8 cellular contexts compared by ENCODE assay signal in the genomic region with DNA sequence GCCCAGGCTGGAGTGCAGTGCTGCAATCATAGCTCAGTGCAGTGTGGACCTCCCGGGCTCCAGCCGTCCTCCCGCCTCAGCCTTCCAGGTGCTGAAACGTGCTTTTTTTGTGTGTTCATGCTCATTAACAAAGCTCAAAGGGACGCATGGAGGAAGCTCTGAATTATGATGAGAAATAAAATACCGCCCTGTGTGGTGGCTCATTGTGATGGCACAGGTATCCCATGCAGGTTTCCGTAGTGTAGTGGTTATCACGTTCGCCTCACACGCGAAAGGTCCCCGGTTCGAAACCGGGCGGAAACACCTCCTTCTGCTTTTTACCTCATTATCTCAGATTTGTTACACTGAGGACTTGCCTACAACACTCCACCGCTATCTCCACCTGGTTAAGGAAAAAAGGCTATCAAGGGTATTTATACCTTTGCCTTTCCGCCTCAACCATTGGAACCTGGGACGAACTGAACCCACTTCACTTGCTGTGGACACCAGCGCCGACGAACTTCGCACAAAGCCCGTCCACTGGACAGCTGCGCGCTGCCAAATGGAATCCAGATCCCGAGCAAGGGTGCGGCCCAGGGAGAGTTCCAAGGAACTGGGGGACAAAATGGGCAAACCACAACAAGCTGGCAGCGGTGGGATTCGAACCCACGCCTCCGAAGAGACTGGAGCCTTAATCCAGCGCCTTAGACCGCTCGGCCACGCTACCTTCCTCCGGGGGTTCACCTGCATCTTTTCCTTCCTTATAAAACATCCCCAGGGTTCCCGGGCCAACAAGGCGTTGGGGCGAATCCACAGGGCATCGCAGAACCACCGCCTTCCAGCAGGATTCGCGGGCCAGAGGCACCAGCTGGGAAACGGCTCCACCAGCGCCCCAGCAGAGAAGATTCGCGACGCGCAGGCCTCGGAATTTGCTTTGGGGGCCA. TPM values are rescaled to one million over a fixed set of nuclear protein-coding genes. Genes with fewer than 3 reads are reported as not detected.
DNase-seq lines count a peak whose midpoint lies in the region; ATAC-seq, FAIRE-seq and TF ChIP-seq lines count a peak whose summit lies in the region.

No MANE protein-coding gene starts in this region.

- H4K20me1 ChIP-seq in OCI-LY3 (ENCODE audit: insufficient read depth, low read length), result no peaks in the 10 kb centered on the region
- no peaks in the 10 kb centered on the region for H4K20me1 ChIP-seq in GM12878 (ENCODE audit: control insufficient read depth, insufficient read depth)

- intact Hi-C loops in GM12878 (cut with micrococcal nuclease; ENCODE audit: unreplicated experiment) (loop anchor here (1.0 to 5.0 kb wide), 2 partner anchors 14 to 366 kb away; no protein-coding TSS in a partner anchor), natural killer cell (cut with micrococcal nuclease) (loop anchor here (1.0 kb wide), 1 partner anchor 34 kb away; no protein-coding TSS in a partner anchor), testis (cut with DNase I; ENCODE audit: low total_unique reads) (no loop called here)

- H3K27ac ChIP-seq in OCI-LY3 (ENCODE audit: low read length), result peak overlapping the region; percentile 76
- peak overlapping the region; percentile 53 for H3K27ac ChIP-seq in GM12878 (ENCODE audit: control insufficient read depth, insufficient read depth)
- no peak overlapping the region for H3K27ac ChIP-seq in testis

- peaks cover 49 to 52% of the 10 kb centered on the region in 2 donors for H3K27me3 Mint-ChIP-seq in natural killer cell (ENCODE audit: low read depth in 2 of 2)

- H3K4me1 Mint-ChIP-seq in natural killer cell, result peaks cover 26 to 35% of the 10 kb centered on the region in 2 donors

- H2AFZ ChIP-seq in OCI-LY3 (ENCODE audit: low read depth, low read length), result peak overlapping the region; percentile 93
- peak overlapping the region; percentile 82 for H2AFZ ChIP-seq in GM12878 (ENCODE audit: control insufficient read depth, low read depth, low read length)

- FAIRE-seq in GM12878 (lab: Jason Lieb, UNC), result no peak

- H3K4me3 Mint-ChIP-seq in natural killer cell, result peak overlapping the region; percentile 59

- no peak for TF ChIP-seq EP300 in GM12878 (IDR thresholded peaks at IDR 0.05; ENCODE audit: borderline replicate concordance in 1 of 2, control insufficient read depth in 1 of 2, low read depth in 2 of 2, low read length in 2 of 2)

- ATAC-seq in GM12878 (peak; percentile 77), natural killer cell (peak; percentile 70 to 80 (median 75))

- H3K79me2 ChIP-seq in OCI-LY3 (ENCODE audit: low read length) (no peaks in the 10 kb centered on the region), GM12878 (ENCODE audit: control insufficient read depth, insufficient read depth, low read length) (no peaks in the 10 kb centered on the region)

- TF ChIP-seq RAD21 in GM12878 (IDR thresholded peaks at IDR 0.05; ENCODE audit: insufficient read depth, low read depth, low read length), result no peak

- CTCF ChIA-PET in GM12878 (lab: Yijun Ruan, JAX), result interaction anchor here (0.9 to 2.2 kb wide), 15 partner anchors 9 to 389 kb away, joined by 3 to 21 read pairs (median 5); a partner anchor contains a TSS

- no peaks in the 10 kb centered on the region for H3K9me3 ChIP-seq in OCI-LY3 (ENCODE audit: insufficient read depth, low read length)
- H3K9me3 ChIP-seq in GM12878 (replicated peaks; ENCODE audit: control insufficient read depth, insufficient read depth, low read length), result no peaks in the 10 kb centered on the region
- no peaks in the 10 kb centered on the region for H3K9me3 ChIP-seq in testis

- no peak; the same call in 1 of the 2 replicates for TF ChIP-seq CTCF in OCI-LY3 (IDR thresholded peaks at IDR 0.05; ENCODE audit: low read depth, low read length)
- TF ChIP-seq CTCF in GM12878 (IDR thresholded peaks at IDR 0.05 in 2 of 3, conservative IDR thresholded peaks at IDR 0.05 in 1 of 3; ENCODE audit: control insufficient read depth in 2 of 3, extremely low read depth in 1 of 3, insufficient read depth in 1 of 3, low read depth in 3 of 3, low read length in 3 of 3), result no peak
- TF ChIP-seq CTCF in natural killer cell (IDR thresholded peaks at IDR 0.05), result no peak
- no peak for TF ChIP-seq CTCF in testis (IDR thresholded peaks at IDR 0.05)

- H3K27me3 ChIP-seq in OCI-LY3 (ENCODE audit: low read depth, low read length) (no peaks in the 10 kb centered on the region), GM12878 (replicated peaks in 1 of 2; ENCODE audit: control insufficient read depth in 2 of 2, insufficient read depth in 2 of 2, low read length in 1 of 2) (no peaks in the 10 kb centered on the region), testis (no peaks in the 10 kb centered on the region)

- SMC1A ChIA-PET in GM12878 (lab: Charles Lee; ENCODE audit: uncharacterized antibody, unreplicated experiment), result interaction anchor here (0.7 to 2.9 kb wide), 14 partner anchors 11 to 437 kb away, joined by 3 to 10 read pairs (median 4); no protein-coding TSS in a partner anchor

- DNase-seq in D341Med (ENCODE audit: low spot score) (peak; percentile 52), H4 (ENCODE audit: low spot score) (peak; percentile 79), GM12878 (ENCODE audit: low read depth, low spot score) (peak; percentile 84), natural killer cell (no peak), testis (no peak), NCI-H1436 treated with DMSO at 0.1 percent for 48 hours (lab: John Stamatoyannopoulos, UW) (no peak), T-helper 9 cell (no peak)

- no TSS peak for BruUV-seq in GM12878 (replicated peaks; lab: Mats Ljungman, UMichigan)

- H3K9ac ChIP-seq in OCI-LY3 (ENCODE audit: low read length) (peak overlapping the region; percentile 62), GM12878 (ENCODE audit: control insufficient read depth, insufficient read depth, low read length) (peak overlapping the region; percentile 59)

- in situ Hi-C loops in GM12878 (cut with MboI), result no loop called here

- H3K4me3 ChIP-seq in OCI-LY3 (ENCODE audit: low read length) (peak overlapping the region; percentile 92), GM12878 (peak overlapping the region; percentile 66), testis (no peak overlapping the region)

- peaks cover 11% of the 10 kb centered on the region; the same call in 1 of the 2 replicates for H3K4me1 ChIP-seq in OCI-LY3 (ENCODE audit: low read length)
- H3K4me1 ChIP-seq in GM12878 (ENCODE audit: control insufficient read depth, insufficient read depth, low read length), result peaks cover 20% of the 10 kb centered on the region
- H3K4me1 ChIP-seq in testis, result no peaks in the 10 kb centered on the region

- H3K36me3 ChIP-seq in OCI-LY3 (replicated peaks; ENCODE audit: low read depth, low read length), result no peaks in the 10 kb centered on the region
- H3K36me3 ChIP-seq in GM12878 (ENCODE audit: control insufficient read depth in 2 of 2, insufficient read depth in 2 of 2, low read length in 1 of 2), result no peaks in the 10 kb centered on the region
- H3K36me3 ChIP-seq in testis (ENCODE audit: low read depth, missing control alignments), result no peaks in the 10 kb centered on the region

- POLR2A ChIA-PET in GM12878 (lab: Charles Lee), result interaction anchor here (0.9 to 1.8 kb wide), 7 partner anchors 10 to 344 kb away, joined by 3 to 7 read pairs (median 4); no protein-coding TSS in a partner anchor

- TF ChIP-seq POLR2A in GM12878 (IDR thresholded peaks at IDR 0.05; ENCODE audit: low read depth, low read length) (no peak), testis (IDR thresholded peaks at IDR 0.05) (no peak)

- H3K27ac Mint-ChIP-seq in natural killer cell, result peak overlapping the region; percentile 14 to 39

- H3K9me3 Mint-ChIP-seq in natural killer cell, result no peaks in the 10 kb centered on the region

- RAD21 ChIA-PET in GM12878 (lab: Charles Lee; ENCODE audit: unreplicated experiment), result interaction anchor here (1.0 to 2.5 kb wide), 8 partner anchors 11 to 365 kb away, joined by 4 to 10 read pairs (median 6); no protein-coding TSS in a partner anchor

- peaks cover 7% of the 10 kb centered on the region for H3K36me3 Mint-ChIP-seq in natural killer cell

- H3K4me2 ChIP-seq in OCI-LY3 (ENCODE audit: low read length), result peak overlapping the region; percentile 97
- H3K4me2 ChIP-seq in GM12878 (ENCODE audit: control insufficient read depth, insufficient read depth), result peak overlapping the region; percentile 94

- WGBS in GM12878 (ENCODE audit: insufficient coverage, insufficient replicate concordance, low lambda C conversion rate, missing lambda C conversion rate), result 26% methylated on average over 50 of the region's 50 CpGs
- WGBS in testis, 2 donors, result 6% methylated on average over 44 to 50 of the region's 50 CpGs

RNA-seq across cellular contexts. Expression of a gene that starts 26.3 kb away (rescaled TPM):
- not detected in 2 replicates for total RNA-seq in H4 (2014; rRNA removed; shearing (Covaris generic))
- 0.20 and 0.56 TPM in 2 replicates for total RNA-seq in GM12878 (2013; cell fraction: nucleolus; rRNA removed)
- not detected in 2 replicates for total RNA-seq in GM12878 (2014; rRNA removed)
- total RNA-seq in GM12878 (2014; rRNA removed; fragmentation: Illumina TruSeq; extraction: Trizol), result not detected in 2 replicates
- not detected in 2 replicates for total RNA-seq in GM12878 (2021)
- polyA plus RNA-seq in GM12878 (2011; ENCODE audit: low read depth), result not detected
- polyA plus RNA-seq in GM12878 (2011; rRNA removed), result 0.14 and 0.26 TPM in 2 replicates
- polyA plus RNA-seq in GM12878 (2011; cell fraction: cytosol; rRNA removed), result 0.09 and 0.13 TPM in 2 replicates
- 0.22 and 0.25 TPM in 2 replicates for polyA plus RNA-seq in GM12878 (2011; cell fraction: nucleus; rRNA removed)
- not detected in 2 replicates for polyA plus RNA-seq in GM12878 (2012)
- polyA plus RNA-seq in GM12878 (2014; fragmentation: Illumina TruSeq; extraction: Trizol), result 0.11 TPM in 1 of 2 replicates, not detected in the other
- not detected for polyA plus RNA-seq in GM12878 (2014; fragmentation: Nextera tagmentation; extraction: Ambion mirVana)
- not detected in 2 replicates for polyA plus RNA-seq in GM12878 (2014; rRNA removed)
- polyA plus RNA-seq in GM12878 (2016; fragmentation: Nextera tagmentation; extraction: Ambion mirVana), result not detected
- polyA minus RNA-seq in GM12878 (2011; rRNA and poly(A)+ RNA removed), result 0.05 and 0.88 TPM in 2 replicates
- polyA minus RNA-seq in GM12878 (2011; cell fraction: cytosol; rRNA and poly(A)+ RNA removed), result not detected in 2 replicates
- polyA minus RNA-seq in GM12878 (2011; cell fraction: nucleus; rRNA and poly(A)+ RNA removed), result 0.24 and 0.29 TPM in 2 replicates
- total RNA-seq in natural killer cell, result not detected
- total RNA-seq in testis, result not detected
- polyA plus RNA-seq in testis (ENCODE audit: insufficient read depth, low read depth, low replicate concordance), result not detected

RNA-seq across cellular contexts. Expression of a gene that starts 31.3 kb away (rescaled TPM):
- total RNA-seq in H4 (2014; rRNA removed; shearing (Covaris generic)), result 0.10 and 0.27 TPM in 2 replicates
- 0.59 and 0.84 TPM in 2 replicates for total RNA-seq in GM12878 (2013; cell fraction: nucleolus; rRNA removed)
- total RNA-seq in GM12878 (2014; rRNA removed) (0.54 and 1.1 TPM in 2 replicates), GM12878 (2014; rRNA removed; fragmentation: Illumina TruSeq; extraction: Trizol) (0.22 and 0.46 TPM in 2 replicates), GM12878 (2021) (0.38 and 0.96 TPM in 2 replicates), natural killer cell (1 to 10 TPM in 1 of 3 donors, under 1 TPM in 1, not detected in 1; 0.73 to 1.2 TPM), testis (under 1 TPM; 0.43 to 0.87 TPM)
- polyA plus RNA-seq in GM12878 (2011; ENCODE audit: low read depth), result 1.1 TPM
- polyA plus RNA-seq in GM12878 (2011; rRNA removed) (1.6 TPM in 2 replicates), GM12878 (2014; fragmentation: Illumina TruSeq; extraction: Trizol) (0.32 and 0.33 TPM in 2 replicates), GM12878 (2014; fragmentation: Nextera tagmentation; extraction: Ambion mirVana) (under 1 TPM; 0.02 to 0.20 TPM), GM12878 (2014; rRNA removed) (0.84 and 1.1 TPM in 2 replicates), GM12878 (2016; fragmentation: Nextera tagmentation; extraction: Ambion mirVana) (1 to 10 TPM in 1 of 2 experiments, under 1 TPM in 1; 0.44 to 1.3 TPM), testis (ENCODE audit: insufficient read depth, low read depth, low replicate concordance) (0.47 TPM)
- 0.97 and 1.0 TPM in 2 replicates for polyA plus RNA-seq in GM12878 (2011; cell fraction: cytosol; rRNA removed)
- polyA plus RNA-seq in GM12878 (2011; cell fraction: nucleus; rRNA removed), result 2.2 and 2.4 TPM in 2 replicates
- 0.87 and 1.7 TPM in 2 replicates for polyA plus RNA-seq in GM12878 (2012)
- polyA minus RNA-seq in GM12878 (2011; rRNA and poly(A)+ RNA removed), result 0.80 and 0.88 TPM in 2 replicates
- polyA minus RNA-seq in GM12878 (2011; cell fraction: cytosol; rRNA and poly(A)+ RNA removed), result 0.83 and 1.1 TPM in 2 replicates
- 0.73 and 1.5 TPM in 2 replicates for polyA minus RNA-seq in GM12878 (2011; cell fraction: nucleus; rRNA and poly(A)+ RNA removed)

RNA-seq across cellular contexts. Expression of a gene that starts 42.7 kb away (rescaled TPM):
- not detected in 2 replicates for total RNA-seq in H4 (2014; rRNA removed; shearing (Covaris generic))
- 1.1 and 2.0 TPM in 2 replicates for total RNA-seq in GM12878 (2013; cell fraction: nucleolus; rRNA removed)
- 0.05 TPM in 1 of 2 replicates, not detected in the other for total RNA-seq in GM12878 (2014; rRNA removed)
- total RNA-seq in GM12878 (2014; rRNA removed; fragmentation: Illumina TruSeq; extraction: Trizol), result not detected in 2 replicates
- not detected in 2 replicates for total RNA-seq in GM12878 (2021)
- 0.18 TPM for polyA plus RNA-seq in GM12878 (2011; ENCODE audit: low read depth)
- polyA plus RNA-seq in GM12878 (2011; rRNA removed), result 3.2 and 4.4 TPM in 2 replicates
- polyA plus RNA-seq in GM12878 (2011; cell fraction: cytosol; rRNA removed), result 3.7 and 4.0 TPM in 2 replicates
- polyA plus RNA-seq in GM12878 (2011; cell fraction: nucleus; rRNA removed), result 1.9 and 4.3 TPM in 2 replicates
- polyA plus RNA-seq in GM12878 (2012), result 0.18 and 0.20 TPM in 2 replicates
- polyA plus RNA-seq in GM12878 (2014; fragmentation: Illumina TruSeq; extraction: Trizol), result not detected in 2 replicates
- not detected for polyA plus RNA-seq in GM12878 (2014; fragmentation: Nextera tagmentation; extraction: Ambion mirVana)
- polyA plus RNA-seq in GM12878 (2014; rRNA removed), result not detected in 2 replicates
- polyA plus RNA-seq in GM12878 (2016; fragmentation: Nextera tagmentation; extraction: Ambion mirVana), result under 1 TPM in 1 of 2 experiments, not detected in 1; 0.20 TPM
- 3.6 and 4.9 TPM in 2 replicates for polyA minus RNA-seq in GM12878 (2011; rRNA and poly(A)+ RNA removed)
- 0.53 and 1.8 TPM in 2 replicates for polyA minus RNA-seq in GM12878 (2011; cell fraction: cytosol; rRNA and poly(A)+ RNA removed)
- 0.85 and 0.86 TPM in 2 replicates for polyA minus RNA-seq in GM12878 (2011; cell fraction: nucleus; rRNA and poly(A)+ RNA removed)
- not detected for total RNA-seq in natural killer cell
- not detected for total RNA-seq in testis
- not detected for polyA plus RNA-seq in testis (ENCODE audit: insufficient read depth, low read depth, low replicate concordance)

RNA-seq across cellular contexts. Expression of a gene that starts 49.4 kb away (rescaled TPM):
- 10.5 and 12.0 TPM in 2 replicates for total RNA-seq in H4 (2014; rRNA removed; shearing (Covaris generic))
- 30.1 and 34.3 TPM in 2 replicates for total RNA-seq in GM12878 (2013; cell fraction: nucleolus; rRNA removed)
- total RNA-seq in GM12878 (2014; rRNA removed) (16.0 and 17.2 TPM in 2 replicates), GM12878 (2014; rRNA removed; fragmentation: Illumina TruSeq; extraction: Trizol) (10.5 and 10.6 TPM in 2 replicates), GM12878 (2021) (24.6 and 28.9 TPM in 2 replicates), natural killer cell (10 to 100 TPM; 33.4 to 41.6 (median 36.0) TPM), testis (10 to 100 TPM; 39.6 to 53.1 TPM)
- 11.5 TPM for polyA plus RNA-seq in GM12878 (2011; ENCODE audit: low read depth)
- polyA plus RNA-seq in GM12878 (2011; rRNA removed) (14.8 and 17.7 TPM in 2 replicates), GM12878 (2014; fragmentation: Illumina TruSeq; extraction: Trizol) (9.4 and 10.6 TPM in 2 replicates), GM12878 (2014; fragmentation: Nextera tagmentation; extraction: Ambion mirVana) (1 to 10 TPM; 1.0 to 3.2 TPM), GM12878 (2014; rRNA removed) (21.5 and 24.4 TPM in 2 replicates), GM12878 (2016; fragmentation: Nextera tagmentation; extraction: Ambion mirVana) (1 to 10 TPM; 5.2 to 5.5 TPM), testis (ENCODE audit: insufficient read depth, low read depth, low replicate concordance) (61.5 TPM)
- 16.4 and 21.9 TPM in 2 replicates for polyA plus RNA-seq in GM12878 (2011; cell fraction: cytosol; rRNA removed)
- polyA plus RNA-seq in GM12878 (2011; cell fraction: nucleus; rRNA removed), result 173 and 195 TPM in 2 replicates
- 21.7 and 28.2 TPM in 2 replicates for polyA plus RNA-seq in GM12878 (2012)
- polyA minus RNA-seq in GM12878 (2011; rRNA and poly(A)+ RNA removed), result 8.6 and 10.9 TPM in 2 replicates
- polyA minus RNA-seq in GM12878 (2011; cell fraction: cytosol; rRNA and poly(A)+ RNA removed), result 6.8 and 7.5 TPM in 2 replicates
- 16.0 and 24.7 TPM in 2 replicates for polyA minus RNA-seq in GM12878 (2011; cell fraction: nucleus; rRNA and poly(A)+ RNA removed)

Comparison
In these comparisons a context has a peak if more than half of its experiments do, and no peak if none do; other contexts are left out.
1. DNase-seq: peak in D341Med (single experiment), H4 (single experiment) and GM12878 (single experiment); none in natural killer cell (single experiment), testis (single experiment), NCI-H1436 treated with DMSO at 0.1 percent for 48 hours (single experiment) and T-helper 9 cell (single experiment).
2. H3K27ac ChIP-seq: peak in OCI-LY3 (single experiment) and GM12878 (single experiment); none in testis (0 of 2).
3. H3K4me3 ChIP-seq: peak in OCI-LY3 (single experiment) and GM12878 (single experiment); none in testis (0 of 2).